ENCODE assay signal across 8 cellular contexts in genomic region chr6:149864578-149865535, GRCh38. TPM values are rescaled to one million over a fixed set of nuclear protein-coding genes. Genes with fewer than 3 reads are reported as not detected.
DNase-seq lines count a peak whose midpoint lies in the region; ATAC-seq, FAIRE-seq and TF ChIP-seq lines count a peak whose summit lies in the region.

No MANE protein-coding gene starts in this region.

- H3K27me3 Mint-ChIP-seq in WTC11 (ENCODE audit: low read depth): peaks cover 15% of the 10 kb centered on the region

- peak overlapping the region; percentile 89 to 93 (median 90) for H3K27ac ChIP-seq in upper lobe of left lung

- ATAC-seq in WTC11 (peak; percentile 21), upper lobe of left lung (ENCODE audit: low FRiP score in 2 of 2) (peak; percentile 59 to 72), HG02870 (IDR thresholded peaks at IDR 0.05; ENCODE audit: unreplicated experiment) (no peak)

- POLR2A ChIA-PET in WTC11 (lab: Charles Lee): interaction anchor here (1.0 to 1.5 kb wide), 3 partner anchors 19 to 52 kb away, joined by 3 read pairs; no protein-coding TSS in a partner anchor

- H3K27me3 ChIP-seq in BE2C (no peaks in the 10 kb centered on the region), upper lobe of left lung (no peaks in the 10 kb centered on the region)

- peak overlapping the region; percentile 79 for H3K4me3 ChIP-seq in BE2C (ENCODE audit: low read depth, low read length)
- peak overlapping the region; percentile 65 for H3K4me3 ChIP-seq in epithelial cell of proximal tubule (ENCODE audit: low read depth, low read length)
- H3K4me3 ChIP-seq in upper lobe of left lung: peak overlapping the region; percentile 38 to 91 (median 79)

- TF ChIP-seq CTCF in BE2C (IDR thresholded peaks at IDR 0.05; ENCODE audit: low read depth, low read length) (peak; percentile 80), WTC11 (IDR thresholded peaks at IDR 0.05) (0 out of 2 replicates have a peak, but pooled peaks have one; percentile 20), epithelial cell of proximal tubule (conservative IDR thresholded peaks at IDR 0.05; ENCODE audit: low read depth, low read length) (peak; percentile 73), upper lobe of left lung (IDR thresholded peaks at IDR 0.05) (peak in 5 of 6 experiments; percentile 21 to 69 (median 56))

- H3K36me3 ChIP-seq in BE2C (no peaks in the 10 kb centered on the region), upper lobe of left lung (no peaks in the 10 kb centered on the region)

- CTCF ChIA-PET in WTC11 (lab: Charles Lee): interaction anchor here (0.6 to 1.4 kb wide), 3 partner anchors 14 to 40 kb away, joined by 3 to 8 read pairs (median 6); no protein-coding TSS in a partner anchor

- peak overlapping the region; percentile 67 for H3K4me3 Mint-ChIP-seq in WTC11

- H3K4me1 Mint-ChIP-seq in WTC11: peaks cover 49% of the 10 kb centered on the region

- FAIRE-seq in GM19239 (lab: Jason Lieb, UNC): no peak

- no peaks in the 10 kb centered on the region for H3K36me3 Mint-ChIP-seq in WTC11

- WGBS in upper lobe of left lung, 2 donors: 21 to 38% methylated on average over 12 to 23 of the region's 23 CpGs

- DNase-seq in BE2C (peak; percentile 42), GM19239 (ENCODE audit: insufficient read length, low spot score) (peak; percentile 62), NCI-H2171 (lab: John Stamatoyannopoulos, UW) (peak; percentile 69), WTC11 (ENCODE audit: low spot score) (no peak), epithelial cell of proximal tubule (ENCODE audit: low read depth) (no peak), midbrain (lab: John Stamatoyannopoulos, UW) (peak; percentile 70), upper lobe of left lung (no peak)

- TF ChIP-seq EP300 in upper lobe of left lung (IDR thresholded peaks at IDR 0.05): no peak

- H3K9me3 ChIP-seq in BE2C (no peaks in the 10 kb centered on the region), upper lobe of left lung (no peaks in the 10 kb centered on the region)

- 0 out of 2 replicates have a peak, but pooled peaks cover 3% of the 10 kb centered on the region for H3K4me1 ChIP-seq in BE2C
- H3K4me1 ChIP-seq in upper lobe of left lung: peaks cover 13 to 36% (median 23%) of the 10 kb centered on the region in 4 donors

- H3K27ac Mint-ChIP-seq in WTC11: no peak overlapping the region; the same call in 1 of the 2 replicates

- no peaks in the 10 kb centered on the region for H3K9me3 Mint-ChIP-seq in WTC11

- TF ChIP-seq POLR2A in upper lobe of left lung (IDR thresholded peaks at IDR 0.05): no peak

TF ChIP-seq in WTC11, 78 proteins besides CTCF, POLR2A, EP300 and RAD21:
- TF ChIP-seq KAT7 (CRISPR knock-in tag; IDR thresholded peaks at IDR 0.05; ENCODE audit: borderline replicate concordance) (no peak), NR1H2 (CRISPR knock-in tag; IDR thresholded peaks at IDR 0.05) (no peak), ZNF317 (CRISPR knock-in tag; IDR thresholded peaks at IDR 0.05; ENCODE audit: borderline replicate concordance, low read depth) (no peak), MAX (CRISPR knock-in tag; IDR thresholded peaks at IDR 0.05) (peak; percentile 70), NFE2L1 (CRISPR knock-in tag; IDR thresholded peaks at IDR 0.05) (0 out of 2 replicates have a peak, but pooled peaks have one; percentile 8), ZNF512 (CRISPR knock-in tag; IDR thresholded peaks at IDR 0.05; ENCODE audit: borderline replicate concordance) (no peak), EMX1 (CRISPR knock-in tag; IDR thresholded peaks at IDR 0.05) (no peak), ZNF281 (CRISPR knock-in tag; IDR thresholded peaks at IDR 0.05) (no peak), JUN (CRISPR knock-in tag; IDR thresholded peaks at IDR 0.05) (no peak)
- TF ChIP-seq, protein P1, sequence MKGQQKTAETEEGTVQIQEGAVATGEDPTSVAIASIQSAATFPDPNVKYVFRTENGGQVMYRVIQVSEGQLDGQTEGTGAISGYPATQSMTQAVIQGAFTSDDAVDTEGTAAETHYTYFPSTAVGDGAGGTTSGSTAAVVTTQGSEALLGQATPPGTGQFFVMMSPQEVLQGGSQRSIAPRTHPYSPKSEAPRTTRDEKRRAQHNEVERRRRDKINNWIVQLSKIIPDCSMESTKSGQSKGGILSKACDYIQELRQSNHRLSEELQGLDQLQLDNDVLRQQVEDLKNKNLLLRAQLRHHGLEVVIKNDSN (CRISPR knock-in tag; IDR thresholded peaks at IDR 0.05): 0 out of 2 replicates have a peak, but pooled peaks have one; percentile 4
TF ChIP-seq in WTC11: peak in this region for 3.

RNA-seq across cellular contexts. Expression of gene LRP11, which starts 0.7 kb away (rescaled TPM):
- 4.3 TPM for polyA plus RNA-seq in BE2C (2012; ENCODE audit: insufficient read depth, insufficient read length, low read depth)
- 19.8 to 22.5 TPM (median 22.2 TPM) in 3 replicates for total RNA-seq in WTC11 (2021)
- total RNA-seq in epithelial cell of proximal tubule: 41.7 and 54.5 TPM in 2 replicates
- 100 to 1,000 TPM in 1 of 6 donors, 10 to 100 TPM in 5; 30.2 to 104 (median 39.9) TPM for total RNA-seq in upper lobe of left lung

RNA-seq across cellular contexts. Expression of gene RAET1E, which starts 33.1 kb away (rescaled TPM):
- not detected for polyA plus RNA-seq in BE2C (2012; ENCODE audit: insufficient read depth, insufficient read length, low read depth)
- total RNA-seq in WTC11 (2021) (not detected in 3 replicates), epithelial cell of proximal tubule (not detected in 2 replicates), upper lobe of left lung (1 to 10 TPM in 3 of 6 donors, under 1 TPM in 2, not detected in 1; 0.30 to 2.3 (median 1.4) TPM)

RNA-seq across cellular contexts. Expression of gene RAET1G, which starts 58.1 kb away (rescaled TPM):
- not detected for polyA plus RNA-seq in BE2C (2012; ENCODE audit: insufficient read depth, insufficient read length, low read depth)
- total RNA-seq in WTC11 (2021) (not detected in 3 replicates), epithelial cell of proximal tubule (0.43 TPM in 1 of 2 replicates, not detected in the other), upper lobe of left lung (1 to 10 TPM in 1 of 6 donors, under 1 TPM in 3, not detected in 2; 0.37 to 2.1 (median 0.75) TPM)

Comparison
In these comparisons a context has a peak if more than half of its experiments do, and no peak if none do; other contexts are left out.
1. DNase-seq: peak in BE2C (single experiment), GM19239 (single experiment), NCI-H2171 (single experiment) and midbrain (single experiment); none in WTC11 (single experiment), epithelial cell of proximal tubule (single experiment) and upper lobe of left lung (0 of 2).
2. CTCF ChIP-seq: peak in every context shown above with its lines; median percentile 80 in BE2C; 73 in epithelial cell of proximal tubule; 56 in upper lobe of left lung; 20 in WTC11.
3. Peak in every context shown above with its lines, with median percentiles within 50 percentile points of each other: H3K4me3 ChIP-seq.